In the genomic region with DNA sequence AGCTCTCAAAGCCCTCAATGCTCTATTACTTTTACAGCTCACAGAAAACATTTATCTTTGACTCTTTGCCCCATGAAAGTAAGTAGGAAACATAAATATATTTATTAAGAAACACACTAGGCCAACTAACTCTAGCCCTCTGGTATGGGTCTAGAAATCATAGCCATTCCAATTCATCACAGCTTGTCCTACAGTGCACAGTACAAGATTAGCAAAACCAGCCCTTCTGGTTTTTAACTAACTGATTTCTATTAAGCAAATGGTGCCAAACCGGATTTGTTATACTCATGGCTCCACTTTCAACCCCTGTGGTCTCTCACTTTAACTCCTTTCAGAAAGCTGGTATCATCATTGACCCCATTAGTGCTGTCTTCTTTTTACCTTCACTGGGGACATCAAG, we compare ENCODE assay signal across 23 cellular contexts. TPM values are rescaled to one million over a fixed set of nuclear protein-coding genes. Genes with fewer than 3 reads are reported as not detected.
DNase-seq lines count a peak whose midpoint lies in the region; ATAC-seq, FAIRE-seq and TF ChIP-seq lines count a peak whose summit lies in the region.
"Had no signal": no experiment of that assay in that cellular context is flagged by ENCODE, and none has a peak within 500 bp of the region (broad histone marks: within the 10 kb centered on the region; RNA-seq: fewer than 3 reads in every experiment).

No MANE protein-coding gene starts in this region.

- no peak overlapping the region for H3K4me3 ChIP-seq in hepatocyte
- H3K4me3 ChIP-seq in HepG2 (replicated peaks in 1 of 3; ENCODE audit: insufficient read depth in 1 of 3, low read depth in 2 of 3, low read length in 3 of 3): no peak overlapping the region
- H3K4me3 ChIP-seq: GM23338 had no signal

- no peak overlapping the region for H3K9ac ChIP-seq in HepG2 (ENCODE audit: insufficient read depth, low read depth, low read length)

- H3K4me2 ChIP-seq in hepatocyte (no peak overlapping the region), HepG2 (ENCODE audit: low read depth, low read length) (no peak overlapping the region)
- H3K4me2 ChIP-seq: GM23338 had no signal

- no peaks in the 10 kb centered on the region for H3K79me2 ChIP-seq in hepatocyte
- H3K79me2 ChIP-seq in HepG2 (ENCODE audit: insufficient read depth, low read length): no peaks in the 10 kb centered on the region

- no peak overlapping the region for H3K27ac ChIP-seq in hepatocyte
- H3K27ac ChIP-seq in HepG2 (ENCODE audit: extremely low read length, insufficient read depth, low read length): no peak overlapping the region

- H3K4me1 Mint-ChIP-seq in activated naive CD8-positive, alpha-beta T cell (ENCODE audit: low read depth): peaks cover 37% of the 10 kb centered on the region
- H3K4me1 Mint-ChIP-seq in activated naive CD8-positive, alpha-beta T cell treated with anti-CD3 and anti-CD28 coated beads for 36 hours: peaks cover 44% of the 10 kb centered on the region
- peaks cover 46 to 55% (median 48%) of the 10 kb centered on the region in 3 donors for H3K4me1 Mint-ChIP-seq in T-cell
- peaks cover 6% of the 10 kb centered on the region for H3K4me1 Mint-ChIP-seq in HFFc6 (ENCODE audit: low read depth)

- TF ChIP-seq POLR2A in HepG2 (IDR thresholded peaks at IDR 0.05; ENCODE audit: insufficient read depth in 1 of 2, low read depth in 2 of 2, low read length in 2 of 2): no peak

- TF ChIP-seq CTCF in hepatocyte (IDR thresholded peaks at IDR 0.05; ENCODE audit: poor library complexity) (no peak), GM10266 (IDR thresholded peaks at IDR 0.05; ENCODE audit: control insufficient read depth, insufficient read depth, low read depth, missing control alignments) (no peak), HFFc6 (IDR thresholded peaks at IDR 0.05) (no peak), HepG2 (CRISPR knock-in tag; IDR thresholded peaks at IDR 0.05) (no peak)

- H3K9me2 ChIP-seq in hepatocyte (replicated peaks; ENCODE audit: insufficient read depth): no peaks in the 10 kb centered on the region

- no peak for DNase-seq in activated naive CD8-positive, alpha-beta T cell treated with anti-CD3 and anti-CD28 coated beads for 36 hours
- DNase-seq in T-cell (no peak), hepatocyte (ENCODE audit: low spot score) (peak; percentile 14), GM10266 (ENCODE audit: extremely low spot score) (no peak), HFFc6 (no peak), HEK293T (ENCODE audit: extremely low spot score) (no peak), HepG2 (ENCODE audit: low spot score) (no peak)
- DNase-seq: BE2C; CD4-positive, alpha-beta T cell; HCEC 1CT; NCI-H1105 treated with DMSO at 0.1 percent for 48 hours; NCI-H1694; NCI-H2081 treated with DMSO at 0.1 percent for 48 hours; NCI-H510A treated with DMSO at 0.1 percent for 48 hours; NCI-H774; OCI-M1; SHP77 had no signal

- no peaks in the 10 kb centered on the region for H3K27me3 ChIP-seq in hepatocyte
- H3K27me3 ChIP-seq in HepG2 (ENCODE audit: control insufficient read depth in 1 of 2, insufficient read depth in 2 of 2, low read length in 2 of 2): peaks cover under 1 to 18% of the 10 kb centered on the region in 2 experiments; a peak in 4 of 5 replicates

- FAIRE-seq in HepG2 (lab: Jason Lieb, UNC): no peak
- FAIRE-seq: A204.1, G401.6, GM19239 had no signal

- in situ Hi-C loops in HepG2 (cut with HindIII; ENCODE audit: extremely low pct_ligation_motif_present, low pct_unique_long_range_greater_than_20kb): no loop called here

- TF ChIP-seq EP300 in HepG2 (IDR thresholded peaks at IDR 0.05; ENCODE audit: low read depth in 2 of 2, low read length in 2 of 2): no peak
- TF ChIP-seq EP300 in HepG2 (CRISPR knock-in tag; IDR thresholded peaks at IDR 0.05; ENCODE audit: borderline replicate concordance): no peak

- BruUV-seq in HepG2 (replicated peaks; lab: Mats Ljungman, UMichigan): no TSS peak

- H3K27me3 Mint-ChIP-seq in activated naive CD8-positive, alpha-beta T cell: no peaks in the 10 kb centered on the region
- H3K27me3 Mint-ChIP-seq in activated naive CD8-positive, alpha-beta T cell treated with anti-CD3 and anti-CD28 coated beads for 36 hours: no peaks in the 10 kb centered on the region
- H3K27me3 Mint-ChIP-seq in T-cell (no peaks in the 10 kb centered on the region), HFFc6 (ENCODE audit: insufficient read depth) (peaks cover 11% of the 10 kb centered on the region)
- H3K27me3 Mint-ChIP-seq: CD4-positive, alpha-beta T cell had no signal

- ATAC-seq in T-cell (replicated peaks in 1 of 4) (no peak), HepG2 (no peak)
- ATAC-seq: GM23338, SK-N-SH treated with all-trans-retinoic acid at 6 μM for 48 hours had no signal

- H3K4me3 Mint-ChIP-seq in activated naive CD8-positive, alpha-beta T cell: no peak overlapping the region
- no peak overlapping the region for H3K4me3 Mint-ChIP-seq in activated naive CD8-positive, alpha-beta T cell treated with anti-CD3 and anti-CD28 coated beads for 36 hours
- H3K4me3 Mint-ChIP-seq in T-cell (no peak overlapping the region), HFFc6 (no peak overlapping the region)
- H3K4me3 Mint-ChIP-seq: CD4-positive, alpha-beta T cell; GM23338 had no signal

- H3K36me3 ChIP-seq in hepatocyte (replicated peaks; ENCODE audit: insufficient read depth, low read depth) (no peaks in the 10 kb centered on the region), HepG2 (replicated peaks in 1 of 2; ENCODE audit: control insufficient read depth in 1 of 2, insufficient read depth in 2 of 2, low read length in 2 of 2) (no peaks in the 10 kb centered on the region)
- H3K36me3 ChIP-seq: BE2C had no signal

- TF ChIP-seq RAD21 in HepG2 (CRISPR knock-in tag; IDR thresholded peaks at IDR 0.05): no peak

- peak overlapping the region; percentile 1 for H3K27ac Mint-ChIP-seq in activated naive CD8-positive, alpha-beta T cell
- H3K27ac Mint-ChIP-seq in activated naive CD8-positive, alpha-beta T cell treated with anti-CD3 and anti-CD28 coated beads for 36 hours: no peak overlapping the region
- H3K27ac Mint-ChIP-seq in T-cell: peak overlapping the region; percentile 31 to 60
- H3K27ac Mint-ChIP-seq in HFFc6: no peak overlapping the region
- H3K27ac Mint-ChIP-seq: CD4-positive, alpha-beta T cell; GM23338 had no signal

- CTCF ChIA-PET in T-cell (lab: Charles Lee) (interaction anchor here in 1 of 2 donors (1.0 kb wide), 1 partner anchor 31 kb away, joined by 3 read pairs; no protein-coding TSS in a partner anchor), HEK293T (lab: Yijun Ruan, JAX) (no interaction called here), HepG2 (lab: Yijun Ruan, JAX; ENCODE audit: low intra/inter-chr PET ratio, low total read pairs) (no interaction called here)

- intact Hi-C loops in HepG2 (cut with micrococcal nuclease; ENCODE audit: unreplicated experiment): no loop called here

- WGBS in hepatocyte (ENCODE audit: low lambda C conversion rate, missing lambda C conversion rate): 58% methylated on average over 1 of the region's 1 CpG
- 0% methylated on average over 1 of the region's 1 CpG for WGBS in HepG2 (ENCODE audit: low lambda C conversion rate)

- H2AFZ ChIP-seq in hepatocyte: no peak overlapping the region
- no peak overlapping the region for H2AFZ ChIP-seq in HepG2 (ENCODE audit: low read length)
- H2AFZ ChIP-seq: GM23338 had no signal

- no peaks in the 10 kb centered on the region for H3K9me3 Mint-ChIP-seq in activated naive CD8-positive, alpha-beta T cell (ENCODE audit: low read depth)
- no peaks in the 10 kb centered on the region for H3K9me3 Mint-ChIP-seq in activated naive CD8-positive, alpha-beta T cell treated with anti-CD3 and anti-CD28 coated beads for 36 hours
- H3K9me3 Mint-ChIP-seq in T-cell (no peaks in the 10 kb centered on the region), HFFc6 (no peaks in the 10 kb centered on the region)
- H3K9me3 Mint-ChIP-seq: CD4-positive, alpha-beta T cell; GM23338 had no signal

- H3K9me3 ChIP-seq in hepatocyte (ENCODE audit: low read depth) (no peaks in the 10 kb centered on the region), HepG2 (ENCODE audit: low read length) (no peaks in the 10 kb centered on the region)
- H3K9me3 ChIP-seq: BE2C had no signal

- POLR2A ChIA-PET in T-cell (lab: Charles Lee) (interaction anchor here in 1 of 2 donors (0.6 kb wide), 1 partner anchor 47 kb away, joined by 3 read pairs; no protein-coding TSS in a partner anchor), HEK293T (lab: Yijun Ruan, JAX) (no interaction called here), HepG2 (lab: Yijun Ruan, JAX) (no interaction called here)

- H3K4me1 ChIP-seq in hepatocyte (ENCODE audit: insufficient read depth): no peaks in the 10 kb centered on the region
- H3K4me1 ChIP-seq in HepG2 (ENCODE audit: insufficient read depth, low read length): peaks cover 3% of the 10 kb centered on the region
- H3K4me1 ChIP-seq: BE2C had no signal

- no peaks in the 10 kb centered on the region for H3K36me3 Mint-ChIP-seq in activated naive CD8-positive, alpha-beta T cell
- H3K36me3 Mint-ChIP-seq in activated naive CD8-positive, alpha-beta T cell treated with anti-CD3 and anti-CD28 coated beads for 36 hours: no peaks in the 10 kb centered on the region
- H3K36me3 Mint-ChIP-seq in T-cell (no peaks in the 10 kb centered on the region), HFFc6 (ENCODE audit: low read depth) (no peaks in the 10 kb centered on the region)

- no peaks in the 10 kb centered on the region for H4K20me1 ChIP-seq in hepatocyte (ENCODE audit: insufficient read depth, poor library complexity, severe bottlenecking)
- H4K20me1 ChIP-seq in HepG2 (ENCODE audit: insufficient read depth, low read length): no peaks in the 10 kb centered on the region

RNA-seq across cellular contexts. Expression of gene LRRC63, which starts 5.6 kb away (rescaled TPM):
- total RNA-seq in activated naive CD8-positive, alpha-beta T cell treated with anti-CD3 and anti-CD28 coated beads for 36 hours: under 1 TPM; 0.14 to 0.56 TPM
- under 1 TPM; 0.43 to 0.82 (median 0.54) TPM for total RNA-seq in T-cell
- 0.68 TPM in 1 of 2 replicates, not detected in the other for total RNA-seq in hepatocyte
- 0.21 TPM in 1 of 2 replicates, not detected in the other for polyA plus RNA-seq in hepatocyte
- not detected for total RNA-seq in HFFc6 (2021; fragmentation: NEBNext Ultra II Directional; extraction: Animal tissue kit (Norgen Biotek cat#: 25700))
- not detected in 2 replicates for total RNA-seq in HepG2 (2016; rRNA removed; fragmentation: Illumina TruSeq; extraction: Trizol)
- total RNA-seq in HepG2 (2016; cell fraction: cytosol; rRNA removed; fragmentation: Illumina TruSeq; extraction: Trizol; ENCODE audit: low read depth): not detected in 2 replicates
- total RNA-seq in HepG2 (2016; cell fraction: insoluble cytoplasmic fraction; rRNA removed; fragmentation: Illumina TruSeq; extraction: Trizol): not detected in 2 replicates
- total RNA-seq in HepG2 (2016; cell fraction: membrane; rRNA removed; fragmentation: Illumina TruSeq; extraction: Trizol): not detected in 2 replicates
- total RNA-seq in HepG2 (2016; cell fraction: nucleus; rRNA removed; fragmentation: Illumina TruSeq; extraction: Trizol): not detected in 2 replicates
- polyA plus RNA-seq in HepG2 (2011; rRNA removed): not detected in 2 replicates
- not detected in 2 replicates for polyA plus RNA-seq in HepG2 (2011; cell fraction: cytosol; rRNA removed)
- polyA plus RNA-seq in HepG2 (2011; cell fraction: nucleus; rRNA removed): not detected in 2 replicates
- not detected in 2 replicates for polyA plus RNA-seq in HepG2 (2012)
- polyA plus RNA-seq in HepG2 (2016; cell fraction: cytosol; fragmentation: Illumina TruSeq; extraction: Trizol; ENCODE audit: low read depth): not detected in 2 replicates
- not detected in 2 replicates for polyA plus RNA-seq in HepG2 (2016; cell fraction: insoluble cytoplasmic fraction; fragmentation: Illumina TruSeq; extraction: Trizol; ENCODE audit: low read depth)
- not detected in 2 replicates for polyA plus RNA-seq in HepG2 (2016; cell fraction: membrane; fragmentation: Illumina TruSeq; extraction: Trizol; ENCODE audit: low read depth)
- polyA plus RNA-seq in HepG2 (2016; cell fraction: nucleus; fragmentation: Illumina TruSeq; extraction: Trizol; ENCODE audit: insufficient read depth, low read depth): not detected in 2 replicates
- polyA minus RNA-seq in HepG2 (2011; rRNA and poly(A)+ RNA removed; ENCODE audit: low replicate concordance): not detected in 2 replicates
- polyA minus RNA-seq in HepG2 (2011; cell fraction: cytosol; rRNA and poly(A)+ RNA removed): not detected in 2 replicates
- polyA minus RNA-seq in HepG2 (2011; cell fraction: nucleus; rRNA and poly(A)+ RNA removed): not detected in 2 replicates
- total RNA-seq: GM23338 had no signal
- polyA plus RNA-seq: GM23338 had no signal

RNA-seq across cellular contexts. Expression of gene LCP1, which starts 24.2 kb away (rescaled TPM):
- 100 to 1,000 TPM; 886 to 901 TPM for total RNA-seq in activated naive CD8-positive, alpha-beta T cell treated with anti-CD3 and anti-CD28 coated beads for 36 hours
- 100 to 1,000 TPM; 338 to 574 (median 413) TPM for total RNA-seq in T-cell
- total RNA-seq in hepatocyte: 30.6 and 31.5 TPM in 2 replicates
- 17.7 and 18.9 TPM in 2 replicates for polyA plus RNA-seq in hepatocyte
- under 1 TPM in 1 of 6 experiments, not detected in 5; 0.05 TPM for total RNA-seq in HFFc6 (2021; fragmentation: NEBNext Ultra II Directional; extraction: Animal tissue kit (Norgen Biotek cat#: 25700))
- total RNA-seq in HepG2 (2016; rRNA removed; fragmentation: Illumina TruSeq; extraction: Trizol): 1.6 and 2.1 TPM in 2 replicates
- total RNA-seq in HepG2 (2016; cell fraction: cytosol; rRNA removed; fragmentation: Illumina TruSeq; extraction: Trizol; ENCODE audit: low read depth): 0.20 and 0.35 TPM in 2 replicates
- 1.4 and 2.1 TPM in 2 replicates for total RNA-seq in HepG2 (2016; cell fraction: insoluble cytoplasmic fraction; rRNA removed; fragmentation: Illumina TruSeq; extraction: Trizol)
- 1.8 TPM in 2 replicates for total RNA-seq in HepG2 (2016; cell fraction: membrane; rRNA removed; fragmentation: Illumina TruSeq; extraction: Trizol)
- total RNA-seq in HepG2 (2016; cell fraction: nucleus; rRNA removed; fragmentation: Illumina TruSeq; extraction: Trizol): 0.44 and 0.78 TPM in 2 replicates
- polyA plus RNA-seq in HepG2 (2011; rRNA removed): 1.6 TPM in 2 replicates
- polyA plus RNA-seq in HepG2 (2011; cell fraction: cytosol; rRNA removed): 1.0 and 1.7 TPM in 2 replicates
- 0.59 and 0.85 TPM in 2 replicates for polyA plus RNA-seq in HepG2 (2011; cell fraction: nucleus; rRNA removed)
- polyA plus RNA-seq in HepG2 (2012): 1.4 and 1.9 TPM in 2 replicates
- 0.58 and 0.63 TPM in 2 replicates for polyA plus RNA-seq in HepG2 (2016; cell fraction: cytosol; fragmentation: Illumina TruSeq; extraction: Trizol; ENCODE audit: low read depth)
- polyA plus RNA-seq in HepG2 (2016; cell fraction: insoluble cytoplasmic fraction; fragmentation: Illumina TruSeq; extraction: Trizol; ENCODE audit: low read depth): 2.6 and 3.2 TPM in 2 replicates
- polyA plus RNA-seq in HepG2 (2016; cell fraction: membrane; fragmentation: Illumina TruSeq; extraction: Trizol; ENCODE audit: low read depth): 2.1 TPM in 2 replicates
- polyA plus RNA-seq in HepG2 (2016; cell fraction: nucleus; fragmentation: Illumina TruSeq; extraction: Trizol; ENCODE audit: insufficient read depth, low read depth): 1.1 and 1.3 TPM in 2 replicates
- 0.87 and 1.2 TPM in 2 replicates for polyA minus RNA-seq in HepG2 (2011; rRNA and poly(A)+ RNA removed; ENCODE audit: low replicate concordance)
- 0.44 and 1.1 TPM in 2 replicates for polyA minus RNA-seq in HepG2 (2011; cell fraction: cytosol; rRNA and poly(A)+ RNA removed)
- 0.87 and 0.90 TPM in 2 replicates for polyA minus RNA-seq in HepG2 (2011; cell fraction: nucleus; rRNA and poly(A)+ RNA removed)

Comparison
In these comparisons a context has a peak if more than half of its experiments do, and no peak if none do; other contexts are left out.
1. H3K27ac Mint-ChIP-seq: peak in activated naive CD8-positive, alpha-beta T cell (single experiment) and T-cell (2 of 2); none in activated naive CD8-positive, alpha-beta T cell treated with anti-CD3 and anti-CD28 coated beads for 36 hours (single experiment) and HFFc6 (single experiment).
2. RNA of gene LCP1, which starts 24.2 kb away (total RNA-seq): 886 to 901 TPM in activated naive CD8-positive, alpha-beta T cell treated with anti-CD3 and anti-CD28 coated beads for 36 hours, 338 to 574 TPM in T-cell and 30.6 to 31.5 TPM in hepatocyte; 0.20 to 2.1 TPM in HepG2 and 0.05 TPM in HFFc6; every median in the first group is over 10 times any median in the second.